12 cellular contexts compared by ENCODE assay signal in the genomic region with DNA sequence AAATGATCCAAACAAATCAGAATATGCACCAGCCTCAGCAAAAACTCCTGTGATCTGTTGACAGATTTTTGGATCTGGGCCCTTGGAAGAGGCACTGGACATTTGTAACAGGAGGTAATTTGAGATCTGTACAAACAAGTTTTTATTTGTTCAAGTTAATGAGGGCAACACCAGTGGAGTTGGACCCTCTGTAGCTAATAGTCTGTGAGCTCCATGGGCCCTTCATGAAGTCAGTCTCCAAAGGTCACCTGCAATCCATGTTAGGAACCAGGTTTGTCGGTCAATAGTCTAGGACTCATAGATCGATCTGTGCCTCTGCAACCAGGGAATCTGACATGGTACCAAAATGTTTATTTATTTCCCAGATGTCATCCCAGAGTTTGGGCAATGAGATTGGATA. TPM values are rescaled to one million over a fixed set of nuclear protein-coding genes. Genes with fewer than 3 reads are reported as not detected.
DNase-seq lines count a peak whose midpoint lies in the region; TF ChIP-seq lines count a peak whose summit lies in the region.
"Had no signal": no experiment of that assay in that cellular context is flagged by ENCODE, and none has a peak within 500 bp of the region (broad histone marks: within the 10 kb centered on the region; RNA-seq: fewer than 3 reads in every experiment).

No MANE protein-coding gene starts in this region.

- no peak overlapping the region for H2BK15ac ChIP-seq in mesendoderm (replicated peaks; ENCODE audit: low read depth)

- peaks cover 83% of the 10 kb centered on the region for H3K4me1 ChIP-seq in left ventricle myocardium inferior
- H3K4me1 ChIP-seq in mesendoderm (ENCODE audit: control insufficient read depth, low read depth, low read length), result peaks cover 5% of the 10 kb centered on the region

- DNase-seq in NCI-H2171 treated with DMSO at 0.1 percent for 48 hours (lab: John Stamatoyannopoulos, UW), result peak; percentile 14
- DNase-seq in NCI-H2171 (lab: John Stamatoyannopoulos, UW), result no peak
- peak; percentile 98 for DNase-seq in NCI-H69 (lab: John Stamatoyannopoulos, UW)
- DNase-seq in left ventricle myocardium inferior, result no peak
- no peak for DNase-seq in mesendoderm
- DNase-seq in NCI-H524 treated with DMSO at 0.1 percent for 48 hours (lab: John Stamatoyannopoulos, UW), result no peak
- DNase-seq in activated CD4-positive, alpha-beta memory T cell treated with anti-CD3 and anti-CD28 coated beads for 36 hours, result no peak
- DNase-seq in hypothalamus (lab: John Stamatoyannopoulos, UW), result no peak
- DNase-seq: 8988T; activated naive CD4-positive, alpha-beta T cell treated with anti-CD3 and anti-CD28 coated beads, Interleukin-2, amount 10 ng/mL, durations not matched to agents 7 days and 5 days; naive B cell; T-helper 9 cell had no signal

- no peak overlapping the region for H3K56ac ChIP-seq in mesendoderm (ENCODE audit: low read length)

- no peak overlapping the region for H3K4ac ChIP-seq in mesendoderm (ENCODE audit: low read depth, low read length)

- no peak overlapping the region for H2BK120ac ChIP-seq in mesendoderm (ENCODE audit: low read depth, low read length)

- no peaks in the 10 kb centered on the region for H3K9me3 Mint-ChIP-seq in activated CD4-positive, alpha-beta memory T cell treated with anti-CD3 and anti-CD28 coated beads for 36 hours
- H3K9me3 Mint-ChIP-seq: activated naive CD4-positive, alpha-beta T cell treated with anti-CD3 and anti-CD28 coated beads, Interleukin-2, amount 10 ng/mL, durations not matched to agents 7 days and 5 days; naive B cell had no signal

- no peaks in the 10 kb centered on the region for H3K79me1 ChIP-seq in mesendoderm (ENCODE audit: low read length)

- no peak overlapping the region for H3K4me2 ChIP-seq in mesendoderm (ENCODE audit: low read length)

- H3K4me1 Mint-ChIP-seq in activated CD4-positive, alpha-beta memory T cell treated with anti-CD3 and anti-CD28 coated beads for 36 hours (ENCODE audit: low read depth), result peaks cover 37% of the 10 kb centered on the region
- H3K4me1 Mint-ChIP-seq: naive B cell had no signal

- POLR2A ChIA-PET in activated CD4-positive, alpha-beta memory T cell treated with anti-CD3 and anti-CD28 coated beads for 36 hours (lab: Charles Lee), result no interaction called here

- H3K79me2 ChIP-seq in mesendoderm (ENCODE audit: control insufficient read depth, insufficient read depth, low read length), result no peaks in the 10 kb centered on the region

- no peak overlapping the region for H4K5ac ChIP-seq in mesendoderm (ENCODE audit: low read length)

- no peak overlapping the region for H2BK5ac ChIP-seq in mesendoderm (ENCODE audit: low read length)

- H3K36me3 Mint-ChIP-seq in activated CD4-positive, alpha-beta memory T cell treated with anti-CD3 and anti-CD28 coated beads for 36 hours, result peaks cover 3% of the 10 kb centered on the region
- H3K36me3 Mint-ChIP-seq: activated naive CD4-positive, alpha-beta T cell treated with anti-CD3 and anti-CD28 coated beads, Interleukin-2, amount 10 ng/mL, durations not matched to agents 7 days and 5 days; naive B cell had no signal

- H3K9me3 ChIP-seq in left ventricle myocardium inferior (replicated peaks), result no peaks in the 10 kb centered on the region

- H3K27me3 Mint-ChIP-seq in activated CD4-positive, alpha-beta memory T cell treated with anti-CD3 and anti-CD28 coated beads for 36 hours, result no peaks in the 10 kb centered on the region
- H3K27me3 Mint-ChIP-seq: activated naive CD4-positive, alpha-beta T cell treated with anti-CD3 and anti-CD28 coated beads, Interleukin-2, amount 10 ng/mL, durations not matched to agents 7 days and 5 days; naive B cell had no signal

- no peak for TF ChIP-seq CTCF in left ventricle myocardium inferior (IDR thresholded peaks at IDR 0.05; ENCODE audit: borderline replicate concordance)

- H3K27me3 ChIP-seq in left ventricle myocardium inferior (ENCODE audit: low read depth) (no peaks in the 10 kb centered on the region), mesendoderm (ENCODE audit: insufficient read depth, low read length, poor library complexity) (no peaks in the 10 kb centered on the region)

- H3K27ac Mint-ChIP-seq in activated CD4-positive, alpha-beta memory T cell treated with anti-CD3 and anti-CD28 coated beads for 36 hours, result no peak overlapping the region
- H3K27ac Mint-ChIP-seq: activated naive CD4-positive, alpha-beta T cell treated with anti-CD3 and anti-CD28 coated beads, Interleukin-2, amount 10 ng/mL, durations not matched to agents 7 days and 5 days; naive B cell had no signal

- CTCF ChIA-PET in activated CD4-positive, alpha-beta memory T cell treated with anti-CD3 and anti-CD28 coated beads for 36 hours (lab: Charles Lee), result interaction anchor here (0.6 kb wide), 1 partner anchor 305 kb away, joined by 3 read pairs; no protein-coding TSS in a partner anchor

- intact Hi-C loops in left ventricle myocardium inferior (cut with micrococcal nuclease), result no loop called here
- intact Hi-C loops in activated CD4-positive, alpha-beta memory T cell treated with anti-CD3 and anti-CD28 coated beads for 36 hours (cut with micrococcal nuclease), result no loop called here

- WGBS in mesendoderm (ENCODE audit: extremely low coverage, insufficient coverage, low lambda C conversion rate), result no CpG with 5 or more reads among the region's 2 CpGs

- H3K4me3 Mint-ChIP-seq in activated CD4-positive, alpha-beta memory T cell treated with anti-CD3 and anti-CD28 coated beads for 36 hours, result no peak overlapping the region
- H3K4me3 Mint-ChIP-seq: activated naive CD4-positive, alpha-beta T cell treated with anti-CD3 and anti-CD28 coated beads, Interleukin-2, amount 10 ng/mL, durations not matched to agents 7 days and 5 days; naive B cell had no signal

- H3K4me3 ChIP-seq in left ventricle myocardium inferior (peak overlapping the region; percentile 47), mesendoderm (ENCODE audit: low read length) (no peak overlapping the region)

- no peak overlapping the region for H4K8ac ChIP-seq in mesendoderm (ENCODE audit: low read depth, low read length)

- H3K36me3 ChIP-seq in left ventricle myocardium inferior (no peaks in the 10 kb centered on the region), mesendoderm (ENCODE audit: control insufficient read depth, insufficient read depth, low read length) (no peaks in the 10 kb centered on the region)

- H3K18ac ChIP-seq in mesendoderm (ENCODE audit: low read length), result no peak overlapping the region

- no peak overlapping the region for H2AK5ac ChIP-seq in mesendoderm (ENCODE audit: low read length)

- H3K27ac ChIP-seq in left ventricle myocardium inferior (replicated peaks), result peak overlapping the region; percentile 65
- no peak overlapping the region for H3K27ac ChIP-seq in mesendoderm (ENCODE audit: low read depth, low read length)

- H3K9ac ChIP-seq in mesendoderm (ENCODE audit: low read length), result no peak overlapping the region

- H3K23ac ChIP-seq in mesendoderm (ENCODE audit: low read length), result no peak overlapping the region

RNA-seq across cellular contexts. Expression of gene PAM, which starts 40.9 kb away (rescaled TPM):
- 1,051 TPM for total RNA-seq in left ventricle myocardium inferior
- 23.6 TPM for polyA plus RNA-seq in mesendoderm (2013, experiment 1 of 2)
- 26.8 TPM for polyA plus RNA-seq in mesendoderm (2013, experiment 2 of 2)
- 10 to 100 TPM; 41.6 to 43.7 TPM for total RNA-seq in activated CD4-positive, alpha-beta memory T cell treated with anti-CD3 and anti-CD28 coated beads for 36 hours

Comparison
In these comparisons a context has a peak if more than half of its experiments do, and no peak if none do; other contexts are left out.
1. DNase-seq: peak in NCI-H2171 treated with DMSO at 0.1 percent for 48 hours (single experiment) and NCI-H69 (single experiment); none in NCI-H2171 (single experiment), left ventricle myocardium inferior (single experiment), mesendoderm (single experiment), NCI-H524 treated with DMSO at 0.1 percent for 48 hours (single experiment), activated CD4-positive, alpha-beta memory T cell treated with anti-CD3 and anti-CD28 coated beads for 36 hours (single experiment) and hypothalamus (0 of 51).
2. RNA of gene PAM, which starts 40.9 kb away (total RNA-seq): 1,051 TPM in left ventricle myocardium inferior (single experiment); 41.6 to 43.7 TPM in activated CD4-positive, alpha-beta memory T cell treated with anti-CD3 and anti-CD28 coated beads for 36 hours; every median in the first group is over 10 times any median in the second.